In the genomic region with DNA sequence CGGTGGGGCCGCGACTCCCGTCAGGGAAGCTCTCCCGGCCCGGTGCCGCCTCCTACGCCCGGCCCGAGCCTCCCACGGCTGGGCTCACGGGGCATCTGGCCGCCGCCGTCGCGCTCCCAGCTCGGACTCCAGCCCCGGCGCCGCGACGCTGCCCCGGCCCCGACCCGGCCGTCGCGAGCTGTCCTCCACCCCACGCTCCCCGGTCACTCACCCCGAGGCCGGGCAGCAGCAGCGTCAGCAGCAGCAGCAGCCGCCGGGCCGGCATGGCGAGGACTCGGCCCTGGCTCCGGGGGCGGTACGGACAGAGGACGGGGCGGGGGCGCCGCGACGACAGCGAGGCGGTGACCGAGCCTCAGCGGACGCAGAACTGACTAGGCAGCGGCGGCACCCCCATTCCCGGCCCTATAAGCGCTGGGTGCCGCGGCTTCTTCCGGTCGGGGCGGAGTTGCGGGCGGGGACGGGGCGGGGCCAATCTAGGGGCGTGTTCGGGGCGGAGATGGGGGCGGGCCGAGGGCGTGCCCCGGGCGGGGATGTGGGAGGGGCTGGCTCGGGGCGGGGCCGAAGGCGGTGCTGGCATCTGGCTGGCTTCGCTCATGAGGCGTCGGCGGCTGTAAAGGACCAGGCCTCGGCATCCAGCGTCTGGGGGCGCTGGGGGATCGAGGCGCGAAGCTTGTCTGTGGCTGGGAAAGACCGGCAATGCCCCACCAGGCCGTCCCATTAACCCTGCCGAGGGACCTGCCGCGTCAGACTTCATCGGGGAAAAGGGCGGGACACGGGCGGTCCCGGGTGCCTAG, we compare ENCODE assay signal across 1 cellular context.
TF ChIP-seq lines count a peak whose summit lies in the region.

A gene (minus strand): TSS at position 380 of the 794 bp plus-strand sequence. CDS start 115 bp downstream, at position 265.

TF ChIP-seq in HepG2, 621 proteins besides CTCF, POLR2A, EP300 and RAD21 (continued from another document and continues in another):
- TF ChIP-seq, protein P1, sequence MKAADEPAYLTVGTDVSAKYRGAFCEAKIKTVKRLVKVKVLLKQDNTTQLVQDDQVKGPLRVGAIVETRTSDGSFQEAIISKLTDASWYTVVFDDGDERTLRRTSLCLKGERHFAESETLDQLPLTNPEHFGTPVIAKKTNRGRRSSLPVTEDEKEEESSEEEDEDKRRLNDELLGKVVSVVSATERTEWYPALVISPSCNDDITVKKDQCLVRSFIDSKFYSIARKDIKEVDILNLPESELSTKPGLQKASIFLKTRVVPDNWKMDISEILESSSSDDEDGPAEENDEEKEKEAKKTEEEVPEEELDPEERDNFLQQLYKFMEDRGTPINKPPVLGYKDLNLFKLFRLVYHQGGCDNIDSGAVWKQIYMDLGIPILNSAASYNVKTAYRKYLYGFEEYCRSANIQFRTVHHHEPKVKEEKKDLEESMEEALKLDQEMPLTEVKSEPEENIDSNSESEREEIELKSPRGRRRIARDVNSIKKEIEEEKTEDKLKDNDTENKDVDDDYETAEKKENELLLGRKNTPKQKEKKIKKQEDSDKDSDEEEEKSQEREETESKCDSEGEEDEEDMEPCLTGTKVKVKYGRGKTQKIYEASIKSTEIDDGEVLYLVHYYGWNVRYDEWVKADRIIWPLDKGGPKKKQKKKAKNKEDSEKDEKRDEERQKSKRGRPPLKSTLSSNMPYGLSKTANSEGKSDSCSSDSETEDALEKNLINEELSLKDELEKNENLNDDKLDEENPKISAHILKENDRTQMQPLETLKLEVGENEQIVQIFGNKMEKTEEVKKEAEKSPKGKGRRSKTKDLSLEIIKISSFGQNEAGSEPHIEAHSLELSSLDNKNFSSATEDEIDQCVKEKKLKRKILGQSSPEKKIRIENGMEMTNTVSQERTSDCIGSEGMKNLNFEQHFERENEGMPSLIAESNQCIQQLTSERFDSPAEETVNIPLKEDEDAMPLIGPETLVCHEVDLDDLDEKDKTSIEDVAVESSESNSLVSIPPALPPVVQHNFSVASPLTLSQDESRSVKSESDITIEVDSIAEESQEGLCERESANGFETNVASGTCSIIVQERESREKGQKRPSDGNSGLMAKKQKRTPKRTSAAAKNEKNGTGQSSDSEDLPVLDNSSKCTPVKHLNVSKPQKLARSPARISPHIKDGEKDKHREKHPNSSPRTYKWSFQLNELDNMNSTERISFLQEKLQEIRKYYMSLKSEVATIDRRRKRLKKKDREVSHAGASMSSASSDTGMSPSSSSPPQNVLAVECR (CRISPR knock-in tag; IDR thresholded peaks at IDR 0.05; ENCODE audit: borderline replicate concordance): peak; percentile 93
- TF ChIP-seq, protein P2, sequence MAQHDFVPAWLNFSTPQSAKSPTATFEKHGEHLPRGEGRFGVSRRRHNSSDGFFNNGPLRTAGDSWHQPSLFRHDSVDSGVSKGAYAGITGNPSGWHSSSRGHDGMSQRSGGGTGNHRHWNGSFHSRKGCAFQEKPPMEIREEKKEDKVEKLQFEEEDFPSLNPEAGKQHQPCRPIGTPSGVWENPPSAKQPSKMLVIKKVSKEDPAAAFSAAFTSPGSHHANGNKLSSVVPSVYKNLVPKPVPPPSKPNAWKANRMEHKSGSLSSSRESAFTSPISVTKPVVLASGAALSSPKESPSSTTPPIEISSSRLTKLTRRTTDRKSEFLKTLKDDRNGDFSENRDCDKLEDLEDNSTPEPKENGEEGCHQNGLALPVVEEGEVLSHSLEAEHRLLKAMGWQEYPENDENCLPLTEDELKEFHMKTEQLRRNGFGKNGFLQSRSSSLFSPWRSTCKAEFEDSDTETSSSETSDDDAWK (CRISPR knock-in tag; IDR thresholded peaks at IDR 0.05): no peak
- TF ChIP-seq, protein P3, sequence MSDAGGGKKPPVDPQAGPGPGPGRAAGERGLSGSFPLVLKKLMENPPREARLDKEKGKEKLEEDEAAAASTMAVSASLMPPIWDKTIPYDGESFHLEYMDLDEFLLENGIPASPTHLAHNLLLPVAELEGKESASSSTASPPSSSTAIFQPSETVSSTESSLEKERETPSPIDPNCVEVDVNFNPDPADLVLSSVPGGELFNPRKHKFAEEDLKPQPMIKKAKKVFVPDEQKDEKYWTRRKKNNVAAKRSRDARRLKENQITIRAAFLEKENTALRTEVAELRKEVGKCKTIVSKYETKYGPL (CRISPR knock-in tag; IDR thresholded peaks at IDR 0.05): 0 out of 2 replicates have a peak, but pooled peaks have one; percentile 11
- TF ChIP-seq SP1 (IDR thresholded peaks at IDR 0.05): peak; percentile 81
- peak; percentile 92 for TF ChIP-seq SP1 (CRISPR knock-in tag; IDR thresholded peaks at IDR 0.05)
- TF ChIP-seq CC2D1A (CRISPR knock-in tag; IDR thresholded peaks at IDR 0.05): 0 out of 2 replicates have a peak, but pooled peaks have one; percentile 53
- 0 out of 2 replicates have a peak, but pooled peaks have one; percentile 55 for TF ChIP-seq PITX1 (CRISPR knock-in tag; IDR thresholded peaks at IDR 0.05)
- peak; percentile 95 for TF ChIP-seq ZFY (CRISPR knock-in tag; IDR thresholded peaks at IDR 0.05)
- TF ChIP-seq NAIF1 (CRISPR knock-in tag; IDR thresholded peaks at IDR 0.05; ENCODE audit: borderline replicate concordance): no peak
- TF ChIP-seq ZNF430 (CRISPR knock-in tag; IDR thresholded peaks at IDR 0.05): peak; percentile 58; the same call in 1 of the 2 replicates
- TF ChIP-seq ZNF333 (CRISPR knock-in tag; IDR thresholded peaks at IDR 0.05; ENCODE audit: borderline replicate concordance): no peak; the same call in 1 of the 2 replicates
- TF ChIP-seq, protein P4, sequence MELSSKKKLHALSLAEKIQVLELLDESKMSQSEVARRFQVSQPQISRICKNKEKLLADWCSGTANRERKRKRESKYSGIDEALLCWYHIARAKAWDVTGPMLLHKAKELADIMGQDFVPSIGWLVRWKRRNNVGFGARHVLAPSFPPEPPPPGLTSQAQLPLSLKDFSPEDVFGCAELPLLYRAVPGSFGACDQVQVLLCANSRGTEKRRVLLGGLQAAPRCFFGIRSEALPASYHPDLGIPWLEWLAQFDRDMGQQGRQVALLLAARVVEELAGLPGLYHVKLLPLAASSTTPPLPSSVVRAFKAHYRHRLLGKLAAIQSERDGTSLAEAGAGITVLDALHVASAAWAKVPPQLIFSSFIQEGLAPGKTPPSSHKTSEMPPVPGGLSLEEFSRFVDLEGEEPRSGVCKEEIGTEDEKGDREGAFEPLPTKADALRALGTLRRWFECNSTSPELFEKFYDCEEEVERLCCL (CRISPR knock-in tag; IDR thresholded peaks at IDR 0.05; ENCODE audit: borderline replicate concordance): no peak; the same call in 1 of the 2 replicates
- TF ChIP-seq ZNF605 (CRISPR knock-in tag; IDR thresholded peaks at IDR 0.05): peak; percentile 63; the same call in 1 of the 2 replicates
- TF ChIP-seq LCORL (IDR thresholded peaks at IDR 0.05): no peak
- peak; percentile 57; the same call in 1 of the 2 replicates for TF ChIP-seq LCORL (CRISPR knock-in tag; IDR thresholded peaks at IDR 0.05)
- TF ChIP-seq, protein P5, sequence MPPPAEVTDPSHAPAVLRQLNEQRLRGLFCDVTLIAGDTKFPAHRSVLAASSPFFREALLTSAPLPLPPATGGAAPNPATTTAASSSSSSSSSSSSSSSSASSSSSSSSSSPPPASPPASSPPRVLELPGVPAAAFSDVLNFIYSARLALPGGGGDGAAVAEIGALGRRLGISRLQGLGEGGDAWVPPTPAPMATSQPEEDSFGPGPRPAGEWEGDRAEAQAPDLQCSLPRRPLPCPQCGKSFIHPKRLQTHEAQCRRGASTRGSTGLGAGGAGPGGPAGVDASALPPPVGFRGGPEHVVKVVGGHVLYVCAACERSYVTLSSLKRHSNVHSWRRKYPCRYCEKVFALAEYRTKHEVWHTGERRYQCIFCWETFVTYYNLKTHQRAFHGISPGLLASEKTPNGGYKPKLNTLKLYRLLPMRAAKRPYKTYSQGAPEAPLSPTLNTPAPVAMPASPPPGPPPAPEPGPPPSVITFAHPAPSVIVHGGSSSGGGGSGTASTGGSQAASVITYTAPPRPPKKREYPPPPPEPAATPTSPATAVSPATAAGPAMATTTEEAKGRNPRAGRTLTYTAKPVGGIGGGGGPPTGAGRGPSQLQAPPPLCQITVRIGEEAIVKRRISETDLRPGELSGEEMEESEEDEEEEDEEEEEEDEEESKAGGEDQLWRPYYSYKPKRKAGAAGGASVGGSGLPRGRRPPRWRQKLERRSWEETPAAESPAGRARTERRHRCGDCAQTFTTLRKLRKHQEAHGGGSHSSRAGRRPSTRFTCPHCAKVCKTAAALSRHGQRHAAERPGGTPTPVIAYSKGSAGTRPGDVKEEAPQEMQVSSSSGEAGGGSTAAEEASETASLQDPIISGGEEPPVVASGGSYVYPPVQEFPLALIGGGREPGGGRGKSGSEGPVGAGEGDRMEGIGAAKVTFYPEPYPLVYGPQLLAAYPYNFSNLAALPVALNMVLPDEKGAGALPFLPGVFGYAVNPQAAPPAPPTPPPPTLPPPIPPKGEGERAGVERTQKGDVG (CRISPR knock-in tag; IDR thresholded peaks at IDR 0.05; ENCODE audit: borderline replicate concordance): peak; percentile 91
- TF ChIP-seq FOXM1 (CRISPR knock-in tag; IDR thresholded peaks at IDR 0.05): no peak
- no peak for TF ChIP-seq MEF2D (CRISPR knock-in tag; IDR thresholded peaks at IDR 0.05)
- TF ChIP-seq, protein P6, sequence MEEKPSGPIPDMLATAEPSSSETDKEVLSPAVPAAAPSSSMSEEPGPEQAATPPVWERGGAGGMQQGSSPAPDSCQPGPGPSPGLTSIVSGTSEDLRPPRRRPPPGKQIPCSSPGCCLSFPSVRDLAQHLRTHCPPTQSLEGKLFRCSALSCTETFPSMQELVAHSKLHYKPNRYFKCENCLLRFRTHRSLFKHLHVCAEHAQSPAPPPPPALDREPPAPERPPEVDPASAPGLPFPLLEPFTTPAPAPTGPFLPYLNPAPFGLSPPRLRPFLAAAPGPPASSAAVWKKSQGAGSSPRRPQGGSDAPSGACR (CRISPR knock-in tag; IDR thresholded peaks at IDR 0.05): 0 out of 2 replicates have a peak, but pooled peaks have one; percentile 38
- TF ChIP-seq MAFF (IDR thresholded peaks at IDR 0.05; ENCODE audit: low read depth, low read length): no peak
- TF ChIP-seq ZFP90 (CRISPR knock-in tag; IDR thresholded peaks at IDR 0.05; ENCODE audit: borderline replicate concordance): no peak; the same call in 1 of the 2 replicates
- TF ChIP-seq GPN1 (CRISPR knock-in tag; IDR thresholded peaks at IDR 0.05; ENCODE audit: borderline replicate concordance): peak; percentile 88; the same call in 1 of the 2 replicates
- no peak for TF ChIP-seq SRF (IDR thresholded peaks at IDR 0.05; ENCODE audit: low read depth, low read length)
- TF ChIP-seq SIN3A (IDR thresholded peaks at IDR 0.05; ENCODE audit: borderline replicate concordance, low read depth, low read length): peak; percentile 82; the same call in 1 of the 2 replicates
- TF ChIP-seq ZNF296 (CRISPR knock-in tag; conservative IDR thresholded peaks at IDR 0.05): no peak
- peak; percentile 92 for TF ChIP-seq SPEN (CRISPR knock-in tag; IDR thresholded peaks at IDR 0.05; ENCODE audit: low read depth)
- no peak for TF ChIP-seq ZNF782 (CRISPR knock-in tag; IDR thresholded peaks at IDR 0.05; ENCODE audit: borderline replicate concordance)
- TF ChIP-seq SP5 (CRISPR knock-in tag; IDR thresholded peaks at IDR 0.05; ENCODE audit: borderline replicate concordance, low read depth): peak; percentile 80
- TF ChIP-seq ZBTB8A (CRISPR knock-in tag; IDR thresholded peaks at IDR 0.05; ENCODE audit: borderline replicate concordance, low read depth): 0 out of 2 replicates have a peak, but pooled peaks have one; percentile 31
- TF ChIP-seq YEATS2 (CRISPR knock-in tag; IDR thresholded peaks at IDR 0.05; ENCODE audit: borderline replicate concordance): peak; percentile 74; the same call in 1 of the 2 replicates
- TF ChIP-seq, protein P7, sequence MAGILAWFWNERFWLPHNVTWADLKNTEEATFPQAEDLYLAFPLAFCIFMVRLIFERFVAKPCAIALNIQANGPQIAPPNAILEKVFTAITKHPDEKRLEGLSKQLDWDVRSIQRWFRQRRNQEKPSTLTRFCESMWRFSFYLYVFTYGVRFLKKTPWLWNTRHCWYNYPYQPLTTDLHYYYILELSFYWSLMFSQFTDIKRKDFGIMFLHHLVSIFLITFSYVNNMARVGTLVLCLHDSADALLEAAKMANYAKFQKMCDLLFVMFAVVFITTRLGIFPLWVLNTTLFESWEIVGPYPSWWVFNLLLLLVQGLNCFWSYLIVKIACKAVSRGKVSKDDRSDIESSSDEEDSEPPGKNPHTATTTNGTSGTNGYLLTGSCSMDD (CRISPR knock-in tag; IDR thresholded peaks at IDR 0.05): no peak; the same call in 1 of the 2 replicates
- no peak for TF ChIP-seq KLF13 (CRISPR knock-in tag; IDR thresholded peaks at IDR 0.05)
- no peak for TF ChIP-seq TCF7L2 (IDR thresholded peaks at IDR 0.05; ENCODE audit: low read depth, low read length)
- TF ChIP-seq, protein P8, sequence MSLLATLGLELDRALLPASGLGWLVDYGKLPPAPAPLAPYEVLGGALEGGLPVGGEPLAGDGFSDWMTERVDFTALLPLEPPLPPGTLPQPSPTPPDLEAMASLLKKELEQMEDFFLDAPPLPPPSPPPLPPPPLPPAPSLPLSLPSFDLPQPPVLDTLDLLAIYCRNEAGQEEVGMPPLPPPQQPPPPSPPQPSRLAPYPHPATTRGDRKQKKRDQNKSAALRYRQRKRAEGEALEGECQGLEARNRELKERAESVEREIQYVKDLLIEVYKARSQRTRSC (CRISPR knock-in tag; IDR thresholded peaks at IDR 0.05; ENCODE audit: low read depth): peak; percentile 45; the same call in 1 of the 2 replicates
- TF ChIP-seq, protein P9, sequence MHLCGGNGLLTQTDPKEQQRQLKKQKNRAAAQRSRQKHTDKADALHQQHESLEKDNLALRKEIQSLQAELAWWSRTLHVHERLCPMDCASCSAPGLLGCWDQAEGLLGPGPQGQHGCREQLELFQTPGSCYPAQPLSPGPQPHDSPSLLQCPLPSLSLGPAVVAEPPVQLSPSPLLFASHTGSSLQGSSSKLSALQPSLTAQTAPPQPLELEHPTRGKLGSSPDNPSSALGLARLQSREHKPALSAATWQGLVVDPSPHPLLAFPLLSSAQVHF (CRISPR knock-in tag; IDR thresholded peaks at IDR 0.05): 0 out of 2 replicates have a peak, but pooled peaks have one; percentile 21
- 0 out of 2 replicates have a peak, but pooled peaks have one; percentile 32 for TF ChIP-seq ZMYM3 (CRISPR knock-in tag; IDR thresholded peaks at IDR 0.05)
- TF ChIP-seq, protein P10, sequence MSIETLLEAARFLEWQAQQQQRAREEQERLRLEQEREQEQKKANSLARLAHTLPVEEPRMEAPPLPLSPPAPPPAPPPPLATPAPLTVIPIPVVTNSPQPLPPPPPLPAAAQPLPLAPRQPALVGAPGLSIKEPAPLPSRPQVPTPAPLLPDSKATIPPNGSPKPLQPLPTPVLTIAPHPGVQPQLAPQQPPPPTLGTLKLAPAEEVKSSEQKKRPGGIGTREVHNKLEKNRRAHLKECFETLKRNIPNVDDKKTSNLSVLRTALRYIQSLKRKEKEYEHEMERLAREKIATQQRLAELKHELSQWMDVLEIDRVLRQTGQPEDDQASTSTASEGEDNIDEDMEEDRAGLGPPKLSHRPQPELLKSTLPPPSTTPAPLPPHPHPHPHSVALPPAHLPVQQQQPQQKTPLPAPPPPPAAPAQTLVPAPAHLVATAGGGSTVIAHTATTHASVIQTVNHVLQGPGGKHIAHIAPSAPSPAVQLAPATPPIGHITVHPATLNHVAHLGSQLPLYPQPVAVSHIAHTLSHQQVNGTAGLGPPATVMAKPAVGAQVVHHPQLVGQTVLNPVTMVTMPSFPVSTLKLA (IDR thresholded peaks at IDR 0.05): 0 out of 2 replicates have a peak, but pooled peaks have one; percentile 4
- TF ChIP-seq MXD4 (CRISPR knock-in tag; IDR thresholded peaks at IDR 0.05): peak; percentile 92
